1 cellular context compared by ENCODE assay signal in the genomic region with DNA sequence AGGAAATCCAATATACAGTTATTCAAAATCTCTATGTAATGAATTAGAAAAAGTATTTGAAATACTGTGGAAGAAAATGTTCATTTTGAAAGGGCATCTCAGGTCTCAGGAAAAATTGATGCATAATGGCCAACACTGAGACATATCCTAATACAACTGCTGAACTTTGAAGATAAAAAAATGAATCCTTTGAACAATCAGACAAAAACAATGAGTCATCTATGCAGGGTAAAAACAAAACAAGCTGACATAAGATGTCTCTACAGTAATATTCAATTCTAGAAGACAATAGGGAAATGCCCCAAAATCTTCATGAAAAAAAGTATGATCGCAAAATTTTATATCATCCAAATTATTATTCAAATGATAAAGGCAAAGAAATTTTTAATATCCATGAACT.
TF ChIP-seq lines count a peak whose summit lies in the region.

No MANE protein-coding gene starts in this region.

TF ChIP-seq in K562, 482 proteins besides CTCF, POLR2A, EP300 and RAD21 (continued from another document and continues in another):
- TF ChIP-seq, protein P1, sequence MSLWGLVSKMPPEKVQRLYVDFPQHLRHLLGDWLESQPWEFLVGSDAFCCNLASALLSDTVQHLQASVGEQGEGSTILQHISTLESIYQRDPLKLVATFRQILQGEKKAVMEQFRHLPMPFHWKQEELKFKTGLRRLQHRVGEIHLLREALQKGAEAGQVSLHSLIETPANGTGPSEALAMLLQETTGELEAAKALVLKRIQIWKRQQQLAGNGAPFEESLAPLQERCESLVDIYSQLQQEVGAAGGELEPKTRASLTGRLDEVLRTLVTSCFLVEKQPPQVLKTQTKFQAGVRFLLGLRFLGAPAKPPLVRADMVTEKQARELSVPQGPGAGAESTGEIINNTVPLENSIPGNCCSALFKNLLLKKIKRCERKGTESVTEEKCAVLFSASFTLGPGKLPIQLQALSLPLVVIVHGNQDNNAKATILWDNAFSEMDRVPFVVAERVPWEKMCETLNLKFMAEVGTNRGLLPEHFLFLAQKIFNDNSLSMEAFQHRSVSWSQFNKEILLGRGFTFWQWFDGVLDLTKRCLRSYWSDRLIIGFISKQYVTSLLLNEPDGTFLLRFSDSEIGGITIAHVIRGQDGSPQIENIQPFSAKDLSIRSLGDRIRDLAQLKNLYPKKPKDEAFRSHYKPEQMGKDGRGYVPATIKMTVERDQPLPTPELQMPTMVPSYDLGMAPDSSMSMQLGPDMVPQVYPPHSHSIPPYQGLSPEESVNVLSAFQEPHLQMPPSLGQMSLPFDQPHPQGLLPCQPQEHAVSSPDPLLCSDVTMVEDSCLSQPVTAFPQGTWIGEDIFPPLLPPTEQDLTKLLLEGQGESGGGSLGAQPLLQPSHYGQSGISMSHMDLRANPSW (CRISPR knock-in tag; IDR thresholded peaks at IDR 0.05), result no peak
- TF ChIP-seq, protein P2, sequence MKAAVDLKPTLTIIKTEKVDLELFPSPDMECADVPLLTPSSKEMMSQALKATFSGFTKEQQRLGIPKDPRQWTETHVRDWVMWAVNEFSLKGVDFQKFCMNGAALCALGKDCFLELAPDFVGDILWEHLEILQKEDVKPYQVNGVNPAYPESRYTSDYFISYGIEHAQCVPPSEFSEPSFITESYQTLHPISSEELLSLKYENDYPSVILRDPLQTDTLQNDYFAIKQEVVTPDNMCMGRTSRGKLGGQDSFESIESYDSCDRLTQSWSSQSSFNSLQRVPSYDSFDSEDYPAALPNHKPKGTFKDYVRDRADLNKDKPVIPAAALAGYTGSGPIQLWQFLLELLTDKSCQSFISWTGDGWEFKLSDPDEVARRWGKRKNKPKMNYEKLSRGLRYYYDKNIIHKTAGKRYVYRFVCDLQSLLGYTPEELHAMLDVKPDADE (conservative IDR thresholded peaks at IDR 0.05; ENCODE audit: control insufficient read depth, low read depth, low read length), result no peak
- no peak for TF ChIP-seq ZNF449 (CRISPR knock-in tag; IDR thresholded peaks at IDR 0.05)
- peak; percentile 58 for TF ChIP-seq NCOR1 (IDR thresholded peaks at IDR 0.05)
- no peak for TF ChIP-seq HNRNPLL (IDR thresholded peaks at IDR 0.05; ENCODE audit: low read depth, low read length, poor library complexity, severe bottlenecking)
- no peak for TF ChIP-seq POLR3A (IDR thresholded peaks at IDR 0.05; ENCODE audit: borderline replicate concordance, extremely low read depth, insufficient read depth, insufficient read length)
- TF ChIP-seq ZNF668 (CRISPR knock-in tag; IDR thresholded peaks at IDR 0.05), result no peak
- no peak for TF ChIP-seq CHD4 (IDR thresholded peaks at IDR 0.05; ENCODE audit: insufficient read depth, insufficient replicate concordance, low read depth, low read length, poor library complexity, severe bottlenecking)
- no peak for TF ChIP-seq TRIM28 (IDR thresholded peaks at IDR 0.05)
- TF ChIP-seq MAFF (IDR thresholded peaks at IDR 0.05; ENCODE audit: low read length), result peak; percentile 42; the same call in 1 of the 2 replicates
- TF ChIP-seq U2AF2 (optimal IDR thresholded peaks at IDR 0.05; ENCODE audit: low read depth, low read length), result no peak
- no peak for TF ChIP-seq POLR2B (IDR thresholded peaks at IDR 0.05; ENCODE audit: low read depth, partially characterized antibody)
- TF ChIP-seq C11orf30 (IDR thresholded peaks at IDR 0.05; ENCODE audit: low read depth), result peak; percentile 50; the same call in 1 of the 2 replicates
- TF ChIP-seq HIVEP1 (CRISPR knock-in tag; IDR thresholded peaks at IDR 0.05), result no peak
- no peak for TF ChIP-seq RUNX1 (IDR thresholded peaks at IDR 0.05; ENCODE audit: low read depth)
- TF ChIP-seq TCF3 (CRISPR knock-in tag; IDR thresholded peaks at IDR 0.05), result peak; percentile 32; the same call in 1 of the 2 replicates
- no peak for TF ChIP-seq ZNF699 (CRISPR knock-in tag; IDR thresholded peaks at IDR 0.05; ENCODE audit: insufficient replicate concordance)
- 0 out of 2 replicates have a peak, but pooled peaks have one; percentile 56 for TF ChIP-seq JUN (IDR thresholded peaks at IDR 0.05; ENCODE audit: borderline replicate concordance, low read depth, low read length)
- TF ChIP-seq JUN (CRISPR knock-in tag; IDR thresholded peaks at IDR 0.05; ENCODE audit: borderline replicate concordance), result no peak
- TF ChIP-seq ILF3 (IDR thresholded peaks at IDR 0.05; ENCODE audit: borderline replicate concordance), result no peak
- no peak for TF ChIP-seq NFIC (IDR thresholded peaks at IDR 0.05)
- peak; percentile 86 for TF ChIP-seq MAFG (tag; conservative IDR thresholded peaks at IDR 0.05)
- peak; percentile 82 for TF ChIP-seq SOX6 (IDR thresholded peaks at IDR 0.05)
- TF ChIP-seq GTF2A2 (tag; IDR thresholded peaks at IDR 0.05), result no peak
- TF ChIP-seq, protein P3, sequence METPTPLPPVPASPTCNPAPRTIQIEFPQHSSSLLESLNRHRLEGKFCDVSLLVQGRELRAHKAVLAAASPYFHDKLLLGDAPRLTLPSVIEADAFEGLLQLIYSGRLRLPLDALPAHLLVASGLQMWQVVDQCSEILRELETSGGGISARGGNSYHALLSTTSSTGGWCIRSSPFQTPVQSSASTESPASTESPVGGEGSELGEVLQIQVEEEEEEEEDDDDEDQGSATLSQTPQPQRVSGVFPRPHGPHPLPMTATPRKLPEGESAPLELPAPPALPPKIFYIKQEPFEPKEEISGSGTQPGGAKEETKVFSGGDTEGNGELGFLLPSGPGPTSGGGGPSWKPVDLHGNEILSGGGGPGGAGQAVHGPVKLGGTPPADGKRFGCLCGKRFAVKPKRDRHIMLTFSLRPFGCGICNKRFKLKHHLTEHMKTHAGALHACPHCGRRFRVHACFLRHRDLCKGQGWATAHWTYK (CRISPR knock-in tag; IDR thresholded peaks at IDR 0.05), result no peak
- TF ChIP-seq TSC22D4 (tag; IDR thresholded peaks at IDR 0.05), result no peak
- TF ChIP-seq SIX5 (IDR thresholded peaks at IDR 0.05; ENCODE audit: borderline replicate concordance in 1 of 2, insufficient read depth in 1 of 2, low read depth in 1 of 2, low read length in 2 of 2), result no peak
- TF ChIP-seq CCNT2 (IDR thresholded peaks at IDR 0.05; ENCODE audit: borderline replicate concordance, extremely low read depth, insufficient read length, low read depth, low read length), result no peak
- TF ChIP-seq GABPB1 (CRISPR knock-in tag; IDR thresholded peaks at IDR 0.05), result no peak
- no peak for TF ChIP-seq E2F1 (CRISPR knock-in tag; IDR thresholded peaks at IDR 0.05)
- TF ChIP-seq FOXK1 (CRISPR knock-in tag; IDR thresholded peaks at IDR 0.05; ENCODE audit: borderline replicate concordance), result no peak
- TF ChIP-seq LCOR (CRISPR knock-in tag; IDR thresholded peaks at IDR 0.05), result no peak
- TF ChIP-seq ZNF140 (CRISPR knock-in tag; IDR thresholded peaks at IDR 0.05), result no peak
- no peak for TF ChIP-seq CREB3 (tag; conservative IDR thresholded peaks at IDR 0.05; ENCODE audit: low read depth)
- TF ChIP-seq ZNF133 (CRISPR knock-in tag; IDR thresholded peaks at IDR 0.05), result no peak
- TF ChIP-seq ETV5 (CRISPR knock-in tag; IDR thresholded peaks at IDR 0.05; ENCODE audit: low read depth), result no peak
- peak; percentile 49 for TF ChIP-seq CBFA2T3 (IDR thresholded peaks at IDR 0.05)
- no peak for TF ChIP-seq NCOA6 (IDR thresholded peaks at IDR 0.05)
- peak; percentile 7 for TF ChIP-seq FOS (IDR thresholded peaks at IDR 0.05; ENCODE audit: extremely low read depth, insufficient read length)
- TF ChIP-seq ATF7 (IDR thresholded peaks at IDR 0.05), result no peak
- TF ChIP-seq, protein P4, sequence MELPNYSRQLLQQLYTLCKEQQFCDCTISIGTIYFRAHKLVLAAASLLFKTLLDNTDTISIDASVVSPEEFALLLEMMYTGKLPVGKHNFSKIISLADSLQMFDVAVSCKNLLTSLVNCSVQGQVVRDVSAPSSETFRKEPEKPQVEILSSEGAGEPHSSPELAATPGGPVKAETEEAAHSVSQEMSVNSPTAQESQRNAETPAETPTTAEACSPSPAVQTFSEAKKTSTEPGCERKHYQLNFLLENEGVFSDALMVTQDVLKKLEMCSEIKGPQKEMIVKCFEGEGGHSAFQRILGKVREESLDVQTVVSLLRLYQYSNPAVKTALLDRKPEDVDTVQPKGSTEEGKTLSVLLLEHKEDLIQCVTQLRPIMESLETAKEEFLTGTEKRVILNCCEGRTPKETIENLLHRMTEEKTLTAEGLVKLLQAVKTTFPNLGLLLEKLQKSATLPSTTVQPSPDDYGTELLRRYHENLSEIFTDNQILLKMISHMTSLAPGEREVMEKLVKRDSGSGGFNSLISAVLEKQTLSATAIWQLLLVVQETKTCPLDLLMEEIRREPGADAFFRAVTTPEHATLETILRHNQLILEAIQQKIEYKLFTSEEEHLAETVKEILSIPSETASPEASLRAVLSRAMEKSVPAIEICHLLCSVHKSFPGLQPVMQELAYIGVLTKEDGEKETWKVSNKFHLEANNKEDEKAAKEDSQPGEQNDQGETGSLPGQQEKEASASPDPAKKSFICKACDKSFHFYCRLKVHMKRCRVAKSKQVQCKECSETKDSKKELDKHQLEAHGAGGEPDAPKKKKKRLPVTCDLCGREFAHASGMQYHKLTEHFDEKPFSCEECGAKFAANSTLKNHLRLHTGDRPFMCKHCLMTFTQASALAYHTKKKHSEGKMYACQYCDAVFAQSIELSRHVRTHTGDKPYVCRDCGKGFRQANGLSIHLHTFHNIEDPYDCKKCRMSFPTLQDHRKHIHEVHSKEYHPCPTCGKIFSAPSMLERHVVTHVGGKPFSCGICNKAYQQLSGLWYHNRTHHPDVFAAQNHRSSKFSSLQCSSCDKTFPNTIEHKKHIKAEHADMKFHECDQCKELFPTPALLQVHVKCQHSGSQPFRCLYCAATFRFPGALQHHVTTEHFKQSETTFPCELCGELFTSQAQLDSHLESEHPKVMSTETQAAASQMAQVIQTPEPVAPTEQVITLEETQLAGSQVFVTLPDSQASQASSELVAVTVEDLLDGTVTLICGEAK (IDR thresholded peaks at IDR 0.05), result no peak
- TF ChIP-seq, protein P4 (CRISPR knock-in tag; IDR thresholded peaks at IDR 0.05), result no peak
- TF ChIP-seq, protein P5, sequence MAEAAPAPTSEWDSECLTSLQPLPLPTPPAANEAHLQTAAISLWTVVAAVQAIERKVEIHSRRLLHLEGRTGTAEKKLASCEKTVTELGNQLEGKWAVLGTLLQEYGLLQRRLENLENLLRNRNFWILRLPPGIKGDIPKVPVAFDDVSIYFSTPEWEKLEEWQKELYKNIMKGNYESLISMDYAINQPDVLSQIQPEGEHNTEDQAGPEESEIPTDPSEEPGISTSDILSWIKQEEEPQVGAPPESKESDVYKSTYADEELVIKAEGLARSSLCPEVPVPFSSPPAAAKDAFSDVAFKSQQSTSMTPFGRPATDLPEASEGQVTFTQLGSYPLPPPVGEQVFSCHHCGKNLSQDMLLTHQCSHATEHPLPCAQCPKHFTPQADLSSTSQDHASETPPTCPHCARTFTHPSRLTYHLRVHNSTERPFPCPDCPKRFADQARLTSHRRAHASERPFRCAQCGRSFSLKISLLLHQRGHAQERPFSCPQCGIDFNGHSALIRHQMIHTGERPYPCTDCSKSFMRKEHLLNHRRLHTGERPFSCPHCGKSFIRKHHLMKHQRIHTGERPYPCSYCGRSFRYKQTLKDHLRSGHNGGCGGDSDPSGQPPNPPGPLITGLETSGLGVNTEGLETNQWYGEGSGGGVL (CRISPR knock-in tag; IDR thresholded peaks at IDR 0.05), result no peak
- no peak for TF ChIP-seq ZKSCAN1 (IDR thresholded peaks at IDR 0.05; ENCODE audit: low read depth, low read length)
- TF ChIP-seq EGR1 (conservative IDR thresholded peaks at IDR 0.05), result no peak
- no peak for TF ChIP-seq ZFPM2 (CRISPR knock-in tag; IDR thresholded peaks at IDR 0.05)
